In the genomic region with DNA sequence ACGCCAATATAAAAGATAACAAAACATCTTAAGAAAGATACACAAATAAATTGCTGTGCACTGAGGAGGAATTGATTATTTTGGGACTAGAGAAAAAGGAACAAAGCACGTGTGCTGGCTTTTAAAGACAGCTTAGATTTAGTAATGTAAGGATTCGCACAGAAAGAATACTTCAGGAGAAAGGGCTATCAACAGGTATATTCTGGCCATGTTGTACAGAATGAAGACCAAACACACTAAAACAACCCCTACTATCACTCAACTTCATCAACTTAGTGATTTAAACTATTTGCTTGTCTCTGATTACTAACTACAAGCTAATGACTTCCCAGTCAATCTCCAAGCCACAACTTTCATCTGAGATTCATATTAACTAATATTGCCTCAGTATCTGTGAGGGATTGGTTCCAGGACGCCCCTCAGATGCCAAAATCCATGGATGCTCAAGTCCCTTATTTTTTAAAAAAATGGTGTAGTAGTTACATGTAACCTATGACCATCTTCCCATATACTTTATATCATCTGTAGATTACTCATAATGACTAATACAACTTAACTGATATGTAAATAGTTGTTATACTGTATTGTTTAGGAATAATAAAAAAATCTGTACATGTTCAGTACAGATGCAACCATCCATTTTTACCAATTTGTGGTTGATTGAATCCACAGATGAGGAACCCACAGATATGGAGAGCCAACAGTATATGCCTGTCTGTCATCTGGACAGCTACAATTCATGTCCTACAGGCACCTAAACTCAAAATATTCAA, we compare ENCODE assay signal across 1 cellular context.
TF ChIP-seq lines count a peak whose summit lies in the region.

No MANE protein-coding gene starts in this region.

TF ChIP-seq in HepG2, 621 proteins besides CTCF, POLR2A, EP300 and RAD21:
- TF ChIP-seq, protein P1, sequence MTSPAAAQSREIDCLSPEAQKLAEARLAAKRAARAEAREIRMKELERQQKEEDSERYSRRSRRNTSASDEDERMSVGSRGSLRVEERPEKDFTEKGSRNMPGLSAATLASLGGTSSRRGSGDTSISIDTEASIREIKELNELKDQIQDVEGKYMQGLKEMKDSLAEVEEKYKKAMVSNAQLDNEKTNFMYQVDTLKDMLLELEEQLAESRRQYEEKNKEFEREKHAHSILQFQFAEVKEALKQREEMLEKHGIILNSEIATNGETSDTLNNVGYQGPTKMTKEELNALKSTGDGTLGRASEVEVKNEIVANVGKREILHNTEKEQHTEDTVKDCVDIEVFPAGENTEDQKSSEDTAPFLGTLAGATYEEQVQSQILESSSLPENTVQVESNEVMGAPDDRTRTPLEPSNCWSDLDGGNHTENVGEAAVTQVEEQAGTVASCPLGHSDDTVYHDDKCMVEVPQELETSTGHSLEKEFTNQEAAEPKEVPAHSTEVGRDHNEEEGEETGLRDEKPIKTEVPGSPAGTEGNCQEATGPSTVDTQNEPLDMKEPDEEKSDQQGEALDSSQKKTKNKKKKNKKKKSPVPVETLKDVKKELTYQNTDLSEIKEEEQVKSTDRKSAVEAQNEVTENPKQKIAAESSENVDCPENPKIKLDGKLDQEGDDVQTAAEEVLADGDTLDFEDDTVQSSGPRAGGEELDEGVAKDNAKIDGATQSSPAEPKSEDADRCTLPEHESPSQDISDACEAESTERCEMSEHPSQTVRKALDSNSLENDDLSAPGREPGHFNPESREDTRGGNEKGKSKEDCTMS (CRISPR knock-in tag; conservative IDR thresholded peaks at IDR 0.05), result no peak
TF ChIP-seq in HepG2: peak in this region for 0.
